9 cellular contexts compared by ENCODE assay signal in genomic region chr1:111399792-111400610, GRCh38. TPM values are rescaled to one million over a fixed set of nuclear protein-coding genes. Genes with fewer than 3 reads are reported as not detected.
DNase-seq lines count a peak whose midpoint lies in the region; ATAC-seq and TF ChIP-seq lines count a peak whose summit lies in the region.
"Had no signal": no experiment of that assay in that cellular context is flagged by ENCODE, and none has a peak within 500 bp of the region (broad histone marks: within the 10 kb centered on the region; RNA-seq: fewer than 3 reads in every experiment).

No MANE protein-coding gene starts in this region.

- DNase-seq in AML-193 (lab: John Stamatoyannopoulos, UW) (peak; percentile 32 to 39), NCI-H2227 treated with DMSO at 0.1 percent for 48 hours (lab: John Stamatoyannopoulos, UW) (peak; percentile 15), fibroblast of villous mesenchyme (ENCODE audit: low read depth) (peak; percentile 68), progenitor cell of endocrine pancreas (ENCODE audit: low spot score, unreplicated experiment) (peak; percentile 31), cerebellar nuclear complex (lab: John Stamatoyannopoulos, UW) (no peak)
- DNase-seq in activated CD4-positive, alpha-beta T cell treated with anti-CD3 and anti-CD28 coated beads, Interleukin-2, amount 50 U/mL, for 48 hours: peak; percentile 23 to 59

- H3K27ac Mint-ChIP-seq in progenitor cell of endocrine pancreas: no peak overlapping the region

- no peak overlapping the region for H3K4me3 Mint-ChIP-seq in progenitor cell of endocrine pancreas (ENCODE audit: low read depth)

- peaks cover 10% of the 10 kb centered on the region for H3K4me1 Mint-ChIP-seq in progenitor cell of endocrine pancreas (ENCODE audit: low read depth)

- no peak for ATAC-seq in HG03108 (IDR thresholded peaks at IDR 0.05; ENCODE audit: unreplicated experiment)

- no peaks in the 10 kb centered on the region for H3K27me3 Mint-ChIP-seq in progenitor cell of endocrine pancreas

- no peak overlapping the region for H3K4me3 ChIP-seq in fibroblast of villous mesenchyme (ENCODE audit: low read depth, low read length)
- H3K4me3 ChIP-seq: SJSA1 had no signal

- TF ChIP-seq CTCF in GM12874 (IDR thresholded peaks at IDR 0.05; ENCODE audit: insufficient read depth, low read depth, low read length) (peak; percentile 43; the same call in 1 of the 2 replicates), fibroblast of villous mesenchyme (IDR thresholded peaks at IDR 0.05; ENCODE audit: insufficient read depth, low read depth, low read length) (peak; percentile 68), progenitor cell of endocrine pancreas (IDR thresholded peaks at IDR 0.05; ENCODE audit: unreplicated experiment) (peak; percentile 77)

- peaks cover 6% of the 10 kb centered on the region for H3K9me3 Mint-ChIP-seq in progenitor cell of endocrine pancreas (ENCODE audit: low read depth)

- H3K36me3 Mint-ChIP-seq in progenitor cell of endocrine pancreas (ENCODE audit: insufficient read depth): no peaks in the 10 kb centered on the region

RNA-seq across cellular contexts. Expression of gene OVGP1, which starts 27.5 kb away (rescaled TPM):
- 0.64 and 0.86 TPM in 2 replicates for total RNA-seq in fibroblast of villous mesenchyme
- total RNA-seq in progenitor cell of endocrine pancreas: 3.1 and 3.9 TPM in 2 replicates

RNA-seq across cellular contexts. Expression of gene WDR77, which starts 49.1 kb away (rescaled TPM):
- total RNA-seq in fibroblast of villous mesenchyme: 40.9 and 59.2 TPM in 2 replicates
- 91.2 and 93.6 TPM in 2 replicates for total RNA-seq in progenitor cell of endocrine pancreas

RNA-seq across cellular contexts. Expression of gene ATP5PB, which starts 49.3 kb away (rescaled TPM):
- 261 and 286 TPM in 2 replicates for total RNA-seq in fibroblast of villous mesenchyme
- 212 and 214 TPM in 2 replicates for total RNA-seq in progenitor cell of endocrine pancreas

Comparison
In these comparisons a context has a peak if more than half of its experiments do, and no peak if none do; other contexts are left out.
1. DNase-seq: peak in AML-193 (2 of 2), NCI-H2227 treated with DMSO at 0.1 percent for 48 hours (single experiment), activated CD4-positive, alpha-beta T cell treated with anti-CD3 and anti-CD28 coated beads, Interleukin-2, amount 50 U/mL, for 48 hours (2 of 2), fibroblast of villous mesenchyme (single experiment) and progenitor cell of endocrine pancreas (single experiment); none in cerebellar nuclear complex (0 of 2).
2. Peak in every context shown above with its lines, with median percentiles within 50 percentile points of each other: CTCF ChIP-seq.